Comparison of ENCODE assay signal across 2 cellular contexts in the genomic region with DNA sequence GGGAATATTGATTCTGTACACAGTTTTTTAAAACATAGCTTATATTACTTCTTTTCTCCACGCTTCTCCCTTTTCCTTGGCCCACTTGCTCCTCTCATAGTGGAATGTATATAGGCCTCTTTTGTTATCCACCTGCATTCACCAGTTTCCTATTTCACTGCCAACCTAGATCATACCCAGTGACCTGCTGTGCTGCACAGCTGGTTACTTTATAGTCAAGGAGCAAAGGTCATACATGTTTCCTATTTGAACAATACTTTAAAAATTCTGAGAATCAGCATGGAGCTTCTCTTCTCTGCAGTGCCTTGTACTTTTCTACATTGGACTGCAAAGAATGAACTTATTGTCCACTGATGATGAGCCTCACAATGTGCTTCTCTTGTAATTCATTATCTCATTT.
TF ChIP-seq lines count a peak whose summit lies in the region.

No MANE protein-coding gene starts in this region.

TF ChIP-seq in Ishikawa, 13 proteins besides CTCF, POLR2A, EP300 and RAD21 (continued from another document):
- TF ChIP-seq, protein P1, sequence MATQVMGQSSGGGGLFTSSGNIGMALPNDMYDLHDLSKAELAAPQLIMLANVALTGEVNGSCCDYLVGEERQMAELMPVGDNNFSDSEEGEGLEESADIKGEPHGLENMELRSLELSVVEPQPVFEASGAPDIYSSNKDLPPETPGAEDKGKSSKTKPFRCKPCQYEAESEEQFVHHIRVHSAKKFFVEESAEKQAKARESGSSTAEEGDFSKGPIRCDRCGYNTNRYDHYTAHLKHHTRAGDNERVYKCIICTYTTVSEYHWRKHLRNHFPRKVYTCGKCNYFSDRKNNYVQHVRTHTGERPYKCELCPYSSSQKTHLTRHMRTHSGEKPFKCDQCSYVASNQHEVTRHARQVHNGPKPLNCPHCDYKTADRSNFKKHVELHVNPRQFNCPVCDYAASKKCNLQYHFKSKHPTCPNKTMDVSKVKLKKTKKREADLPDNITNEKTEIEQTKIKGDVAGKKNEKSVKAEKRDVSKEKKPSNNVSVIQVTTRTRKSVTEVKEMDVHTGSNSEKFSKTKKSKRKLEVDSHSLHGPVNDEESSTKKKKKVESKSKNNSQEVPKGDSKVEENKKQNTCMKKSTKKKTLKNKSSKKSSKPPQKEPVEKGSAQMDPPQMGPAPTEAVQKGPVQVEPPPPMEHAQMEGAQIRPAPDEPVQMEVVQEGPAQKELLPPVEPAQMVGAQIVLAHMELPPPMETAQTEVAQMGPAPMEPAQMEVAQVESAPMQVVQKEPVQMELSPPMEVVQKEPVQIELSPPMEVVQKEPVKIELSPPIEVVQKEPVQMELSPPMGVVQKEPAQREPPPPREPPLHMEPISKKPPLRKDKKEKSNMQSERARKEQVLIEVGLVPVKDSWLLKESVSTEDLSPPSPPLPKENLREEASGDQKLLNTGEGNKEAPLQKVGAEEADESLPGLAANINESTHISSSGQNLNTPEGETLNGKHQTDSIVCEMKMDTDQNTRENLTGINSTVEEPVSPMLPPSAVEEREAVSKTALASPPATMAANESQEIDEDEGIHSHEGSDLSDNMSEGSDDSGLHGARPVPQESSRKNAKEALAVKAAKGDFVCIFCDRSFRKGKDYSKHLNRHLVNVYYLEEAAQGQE (IDR thresholded peaks at IDR 0.05; ENCODE audit: low read depth): no peak
- no peak for TF ChIP-seq CEBPB (IDR thresholded peaks at IDR 0.05)
- TF ChIP-seq EGR1 (IDR thresholded peaks at IDR 0.05): no peak
- no peak for TF ChIP-seq USF1 (IDR thresholded peaks at IDR 0.05)
- peak; percentile 40; the same call in 1 of the 2 replicates for TF ChIP-seq TEAD4 (IDR thresholded peaks at IDR 0.05)

TF ChIP-seq in WTC11, 78 proteins besides CTCF, POLR2A, EP300 and RAD21 (continued from another document):
- TF ChIP-seq, protein P2, sequence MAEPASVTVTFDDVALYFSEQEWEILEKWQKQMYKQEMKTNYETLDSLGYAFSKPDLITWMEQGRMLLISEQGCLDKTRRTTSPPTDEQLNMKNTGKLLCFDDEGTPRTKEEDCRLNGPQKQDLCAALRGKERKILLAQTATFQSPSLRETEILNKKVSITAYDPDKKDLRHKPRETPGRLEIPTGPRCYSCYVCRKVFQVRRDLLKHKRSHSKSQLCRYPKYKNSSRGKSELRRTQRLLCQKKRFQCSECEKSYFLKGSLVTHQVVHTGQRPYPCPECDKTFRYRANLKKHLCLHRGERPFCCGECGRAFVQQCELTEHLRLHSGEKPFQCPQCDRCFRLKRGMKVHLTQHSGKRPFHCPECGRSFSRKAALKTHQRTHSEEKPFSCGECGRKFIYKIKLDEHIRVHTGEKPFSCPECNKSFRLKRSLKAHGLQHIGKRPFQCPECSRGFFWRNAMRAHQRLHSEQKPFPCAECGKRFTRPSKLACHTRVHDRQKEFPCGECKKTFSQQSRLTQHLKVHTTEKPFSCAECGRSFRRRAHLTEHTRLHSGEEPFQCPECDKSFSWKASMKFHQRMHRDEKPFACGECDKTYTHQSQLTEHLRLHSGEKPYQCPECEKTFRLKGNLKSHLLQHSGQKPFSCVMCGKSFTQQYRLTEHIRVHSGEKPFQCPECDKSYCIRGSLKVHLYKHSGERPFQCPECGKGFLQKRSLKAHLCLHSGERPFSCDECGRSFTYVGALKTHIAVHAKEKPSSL (CRISPR knock-in tag; conservative IDR thresholded peaks at IDR 0.05): no peak
- TF ChIP-seq, protein P3, sequence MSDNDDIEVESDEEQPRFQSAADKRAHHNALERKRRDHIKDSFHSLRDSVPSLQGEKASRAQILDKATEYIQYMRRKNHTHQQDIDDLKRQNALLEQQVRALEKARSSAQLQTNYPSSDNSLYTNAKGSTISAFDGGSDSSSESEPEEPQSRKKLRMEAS (CRISPR knock-in tag; IDR thresholded peaks at IDR 0.05): no peak
- no peak for TF ChIP-seq ZNF512 (CRISPR knock-in tag; IDR thresholded peaks at IDR 0.05; ENCODE audit: borderline replicate concordance)
- peak; percentile 15; the same call in 1 of the 2 replicates for TF ChIP-seq ZNF423 (CRISPR knock-in tag; IDR thresholded peaks at IDR 0.05)
- TF ChIP-seq ZBTB43 (CRISPR knock-in tag; IDR thresholded peaks at IDR 0.05): no peak
- no peak for TF ChIP-seq STAT6 (CRISPR knock-in tag; conservative IDR thresholded peaks at IDR 0.05; ENCODE audit: low read depth)
